Comparison of ENCODE assay signal across 17 cellular contexts in genomic region chr13:91135949-91136348, GRCh38.
"Had no signal": no experiment of that assay in that cellular context is flagged by ENCODE, and none has a peak within 500 bp of the region (broad histone marks: within the 10 kb centered on the region; RNA-seq: fewer than 3 reads in every experiment).

No MANE protein-coding gene starts in this region.

- H3K9me3 ChIP-seq: breast epithelium, esophagus squamous epithelium, ovary, stomach, thoracic aorta had no signal

- H3K4me3 ChIP-seq: breast epithelium, dorsolateral prefrontal cortex, esophagus squamous epithelium, ovary, stomach, thoracic aorta had no signal

- H3K27ac ChIP-seq: breast epithelium, dorsolateral prefrontal cortex, esophagus squamous epithelium, ovary, stomach, thoracic aorta had no signal

- H3K4me3 Mint-ChIP-seq: activated CD4-positive, alpha-beta T cell treated with anti-CD3 and anti-CD28 coated beads for 36 hours; activated CD8-positive, alpha-beta T cell treated with anti-CD3 and anti-CD28 coated beads for 36 hours; activated naive CD8-positive, alpha-beta T cell treated with anti-CD3 and anti-CD28 coated beads, Interleukin-2, amount 10 ng/mL, durations not matched to agents 7 days and 5 days; natural killer cell had no signal

- H3K4me1 ChIP-seq: breast epithelium, esophagus squamous epithelium had no signal

- H3K27me3 ChIP-seq: breast epithelium, ovary had no signal

- H3K27me3 Mint-ChIP-seq: activated CD8-positive, alpha-beta T cell treated with anti-CD3 and anti-CD28 coated beads for 36 hours; activated naive CD8-positive, alpha-beta T cell treated with anti-CD3 and anti-CD28 coated beads, Interleukin-2, amount 10 ng/mL, durations not matched to agents 7 days and 5 days had no signal

- DNase-seq: activated CD4-positive, alpha-beta T cell treated with anti-CD3 and anti-CD28 coated beads for 36 hours; activated CD8-positive, alpha-beta memory T cell treated with anti-CD3 and anti-CD28 coated beads, Interleukin-2, amount 50 U/mL, for 4 hours; activated CD8-positive, alpha-beta T cell treated with anti-CD3 and anti-CD28 coated beads for 36 hours; activated naive CD8-positive, alpha-beta T cell treated with anti-CD3 and anti-CD28 coated beads, Interleukin-2, amount 10 ng/mL, durations not matched to agents 7 days and 5 days; anterior cingulate cortex; dorsolateral prefrontal cortex; esophagus squamous epithelium; foreskin fibroblast; glutamatergic neuron; left colon; natural killer cell; ovary; retina; stomach; T1000 had no signal

- ATAC-seq: activated CD4-positive, alpha-beta T cell treated with anti-CD3 and anti-CD28 coated beads for 36 hours; activated CD8-positive, alpha-beta T cell treated with anti-CD3 and anti-CD28 coated beads for 36 hours; left colon; natural killer cell had no signal

- H3K4me1 Mint-ChIP-seq: activated CD4-positive, alpha-beta T cell treated with anti-CD3 and anti-CD28 coated beads for 36 hours; activated naive CD8-positive, alpha-beta T cell treated with anti-CD3 and anti-CD28 coated beads, Interleukin-2, amount 10 ng/mL, durations not matched to agents 7 days and 5 days; natural killer cell had no signal

- H3K36me3 ChIP-seq: breast epithelium, esophagus squamous epithelium, ovary, stomach, thoracic aorta had no signal

- H3K27ac Mint-ChIP-seq: activated CD4-positive, alpha-beta T cell treated with anti-CD3 and anti-CD28 coated beads for 36 hours; activated CD8-positive, alpha-beta T cell treated with anti-CD3 and anti-CD28 coated beads for 36 hours; activated naive CD8-positive, alpha-beta T cell treated with anti-CD3 and anti-CD28 coated beads, Interleukin-2, amount 10 ng/mL, durations not matched to agents 7 days and 5 days; natural killer cell had no signal

- H3K9me3 Mint-ChIP-seq: activated CD8-positive, alpha-beta T cell treated with anti-CD3 and anti-CD28 coated beads for 36 hours; activated naive CD8-positive, alpha-beta T cell treated with anti-CD3 and anti-CD28 coated beads, Interleukin-2, amount 10 ng/mL, durations not matched to agents 7 days and 5 days; natural killer cell had no signal

- H3K36me3 Mint-ChIP-seq: activated naive CD8-positive, alpha-beta T cell treated with anti-CD3 and anti-CD28 coated beads, Interleukin-2, amount 10 ng/mL, durations not matched to agents 7 days and 5 days; natural killer cell had no signal
